In the genomic region with DNA sequence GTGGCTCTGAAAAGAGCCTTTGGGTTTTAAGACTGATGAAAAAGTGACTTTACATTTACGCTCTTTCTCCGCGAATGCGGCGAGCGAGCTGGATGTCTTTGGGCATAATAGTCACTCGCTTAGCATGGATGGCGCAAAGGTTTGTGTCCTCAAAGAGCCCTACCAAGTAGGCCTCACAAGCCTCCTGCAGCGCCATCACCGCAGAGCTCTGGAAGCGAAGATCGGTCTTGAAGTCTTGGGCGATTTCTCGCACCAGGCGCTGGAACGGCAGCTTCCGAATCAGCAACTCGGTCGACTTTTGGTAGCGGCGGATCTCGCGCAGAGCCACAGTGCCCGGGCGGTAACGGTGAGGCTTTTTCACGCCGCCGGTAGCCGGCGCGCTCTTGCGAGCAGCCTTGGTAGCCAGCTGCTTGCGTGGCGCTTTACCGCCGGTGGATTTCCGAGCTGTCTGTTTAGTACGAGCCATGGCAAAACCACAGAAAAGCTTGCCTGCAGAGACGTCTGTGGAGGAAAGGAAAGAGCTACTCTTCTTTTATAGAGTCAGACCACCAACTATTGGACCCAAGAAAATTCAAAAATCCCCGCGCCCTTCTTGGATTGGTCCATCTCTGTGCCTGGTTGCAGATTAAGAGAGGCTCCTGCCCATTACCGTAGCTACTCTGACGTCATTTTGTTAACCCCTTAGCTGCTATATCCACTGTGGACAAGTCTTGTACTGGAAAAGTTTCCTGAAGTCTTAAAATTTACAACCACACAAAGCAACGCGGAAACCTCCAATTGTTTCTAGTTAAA, we compare ENCODE assay signal across 1 cellular context.
A peak's percentile ranks its signal among the peaks of the same experiment; 100 is the strongest.
TF ChIP-seq lines count a peak whose summit lies in the region.

No MANE protein-coding gene starts in this region.

TF ChIP-seq in GM23338, 12 proteins besides CTCF, POLR2A, EP300 and RAD21 (continued from another document):
- no peak for TF ChIP-seq STAT1 (IDR thresholded peaks at IDR 0.05; ENCODE audit: unreplicated experiment)
- TF ChIP-seq NANOG (IDR thresholded peaks at IDR 0.05; ENCODE audit: borderline replicate concordance), result peak; percentile 29; the same call in 1 of the 2 replicates
- TF ChIP-seq ZNF114 (CRISPR knock-in tag; IDR thresholded peaks at IDR 0.05), result 0 out of 2 replicates have a peak, but pooled peaks have one; percentile 33
- peak; percentile 99 for TF ChIP-seq POLR2AphosphoS5 (IDR thresholded peaks at IDR 0.05; ENCODE audit: low read depth)
- TF ChIP-seq ZNF331 (CRISPR knock-in tag; IDR thresholded peaks at IDR 0.05; ENCODE audit: low read depth), result no peak; the same call in 1 of the 2 replicates
- TF ChIP-seq JUNB (IDR thresholded peaks at IDR 0.05; ENCODE audit: unreplicated experiment), result peak; percentile 7
- TF ChIP-seq, protein P1, sequence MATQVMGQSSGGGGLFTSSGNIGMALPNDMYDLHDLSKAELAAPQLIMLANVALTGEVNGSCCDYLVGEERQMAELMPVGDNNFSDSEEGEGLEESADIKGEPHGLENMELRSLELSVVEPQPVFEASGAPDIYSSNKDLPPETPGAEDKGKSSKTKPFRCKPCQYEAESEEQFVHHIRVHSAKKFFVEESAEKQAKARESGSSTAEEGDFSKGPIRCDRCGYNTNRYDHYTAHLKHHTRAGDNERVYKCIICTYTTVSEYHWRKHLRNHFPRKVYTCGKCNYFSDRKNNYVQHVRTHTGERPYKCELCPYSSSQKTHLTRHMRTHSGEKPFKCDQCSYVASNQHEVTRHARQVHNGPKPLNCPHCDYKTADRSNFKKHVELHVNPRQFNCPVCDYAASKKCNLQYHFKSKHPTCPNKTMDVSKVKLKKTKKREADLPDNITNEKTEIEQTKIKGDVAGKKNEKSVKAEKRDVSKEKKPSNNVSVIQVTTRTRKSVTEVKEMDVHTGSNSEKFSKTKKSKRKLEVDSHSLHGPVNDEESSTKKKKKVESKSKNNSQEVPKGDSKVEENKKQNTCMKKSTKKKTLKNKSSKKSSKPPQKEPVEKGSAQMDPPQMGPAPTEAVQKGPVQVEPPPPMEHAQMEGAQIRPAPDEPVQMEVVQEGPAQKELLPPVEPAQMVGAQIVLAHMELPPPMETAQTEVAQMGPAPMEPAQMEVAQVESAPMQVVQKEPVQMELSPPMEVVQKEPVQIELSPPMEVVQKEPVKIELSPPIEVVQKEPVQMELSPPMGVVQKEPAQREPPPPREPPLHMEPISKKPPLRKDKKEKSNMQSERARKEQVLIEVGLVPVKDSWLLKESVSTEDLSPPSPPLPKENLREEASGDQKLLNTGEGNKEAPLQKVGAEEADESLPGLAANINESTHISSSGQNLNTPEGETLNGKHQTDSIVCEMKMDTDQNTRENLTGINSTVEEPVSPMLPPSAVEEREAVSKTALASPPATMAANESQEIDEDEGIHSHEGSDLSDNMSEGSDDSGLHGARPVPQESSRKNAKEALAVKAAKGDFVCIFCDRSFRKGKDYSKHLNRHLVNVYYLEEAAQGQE (IDR thresholded peaks at IDR 0.05; ENCODE audit: unreplicated experiment), result no peak
- TF ChIP-seq, protein P2, sequence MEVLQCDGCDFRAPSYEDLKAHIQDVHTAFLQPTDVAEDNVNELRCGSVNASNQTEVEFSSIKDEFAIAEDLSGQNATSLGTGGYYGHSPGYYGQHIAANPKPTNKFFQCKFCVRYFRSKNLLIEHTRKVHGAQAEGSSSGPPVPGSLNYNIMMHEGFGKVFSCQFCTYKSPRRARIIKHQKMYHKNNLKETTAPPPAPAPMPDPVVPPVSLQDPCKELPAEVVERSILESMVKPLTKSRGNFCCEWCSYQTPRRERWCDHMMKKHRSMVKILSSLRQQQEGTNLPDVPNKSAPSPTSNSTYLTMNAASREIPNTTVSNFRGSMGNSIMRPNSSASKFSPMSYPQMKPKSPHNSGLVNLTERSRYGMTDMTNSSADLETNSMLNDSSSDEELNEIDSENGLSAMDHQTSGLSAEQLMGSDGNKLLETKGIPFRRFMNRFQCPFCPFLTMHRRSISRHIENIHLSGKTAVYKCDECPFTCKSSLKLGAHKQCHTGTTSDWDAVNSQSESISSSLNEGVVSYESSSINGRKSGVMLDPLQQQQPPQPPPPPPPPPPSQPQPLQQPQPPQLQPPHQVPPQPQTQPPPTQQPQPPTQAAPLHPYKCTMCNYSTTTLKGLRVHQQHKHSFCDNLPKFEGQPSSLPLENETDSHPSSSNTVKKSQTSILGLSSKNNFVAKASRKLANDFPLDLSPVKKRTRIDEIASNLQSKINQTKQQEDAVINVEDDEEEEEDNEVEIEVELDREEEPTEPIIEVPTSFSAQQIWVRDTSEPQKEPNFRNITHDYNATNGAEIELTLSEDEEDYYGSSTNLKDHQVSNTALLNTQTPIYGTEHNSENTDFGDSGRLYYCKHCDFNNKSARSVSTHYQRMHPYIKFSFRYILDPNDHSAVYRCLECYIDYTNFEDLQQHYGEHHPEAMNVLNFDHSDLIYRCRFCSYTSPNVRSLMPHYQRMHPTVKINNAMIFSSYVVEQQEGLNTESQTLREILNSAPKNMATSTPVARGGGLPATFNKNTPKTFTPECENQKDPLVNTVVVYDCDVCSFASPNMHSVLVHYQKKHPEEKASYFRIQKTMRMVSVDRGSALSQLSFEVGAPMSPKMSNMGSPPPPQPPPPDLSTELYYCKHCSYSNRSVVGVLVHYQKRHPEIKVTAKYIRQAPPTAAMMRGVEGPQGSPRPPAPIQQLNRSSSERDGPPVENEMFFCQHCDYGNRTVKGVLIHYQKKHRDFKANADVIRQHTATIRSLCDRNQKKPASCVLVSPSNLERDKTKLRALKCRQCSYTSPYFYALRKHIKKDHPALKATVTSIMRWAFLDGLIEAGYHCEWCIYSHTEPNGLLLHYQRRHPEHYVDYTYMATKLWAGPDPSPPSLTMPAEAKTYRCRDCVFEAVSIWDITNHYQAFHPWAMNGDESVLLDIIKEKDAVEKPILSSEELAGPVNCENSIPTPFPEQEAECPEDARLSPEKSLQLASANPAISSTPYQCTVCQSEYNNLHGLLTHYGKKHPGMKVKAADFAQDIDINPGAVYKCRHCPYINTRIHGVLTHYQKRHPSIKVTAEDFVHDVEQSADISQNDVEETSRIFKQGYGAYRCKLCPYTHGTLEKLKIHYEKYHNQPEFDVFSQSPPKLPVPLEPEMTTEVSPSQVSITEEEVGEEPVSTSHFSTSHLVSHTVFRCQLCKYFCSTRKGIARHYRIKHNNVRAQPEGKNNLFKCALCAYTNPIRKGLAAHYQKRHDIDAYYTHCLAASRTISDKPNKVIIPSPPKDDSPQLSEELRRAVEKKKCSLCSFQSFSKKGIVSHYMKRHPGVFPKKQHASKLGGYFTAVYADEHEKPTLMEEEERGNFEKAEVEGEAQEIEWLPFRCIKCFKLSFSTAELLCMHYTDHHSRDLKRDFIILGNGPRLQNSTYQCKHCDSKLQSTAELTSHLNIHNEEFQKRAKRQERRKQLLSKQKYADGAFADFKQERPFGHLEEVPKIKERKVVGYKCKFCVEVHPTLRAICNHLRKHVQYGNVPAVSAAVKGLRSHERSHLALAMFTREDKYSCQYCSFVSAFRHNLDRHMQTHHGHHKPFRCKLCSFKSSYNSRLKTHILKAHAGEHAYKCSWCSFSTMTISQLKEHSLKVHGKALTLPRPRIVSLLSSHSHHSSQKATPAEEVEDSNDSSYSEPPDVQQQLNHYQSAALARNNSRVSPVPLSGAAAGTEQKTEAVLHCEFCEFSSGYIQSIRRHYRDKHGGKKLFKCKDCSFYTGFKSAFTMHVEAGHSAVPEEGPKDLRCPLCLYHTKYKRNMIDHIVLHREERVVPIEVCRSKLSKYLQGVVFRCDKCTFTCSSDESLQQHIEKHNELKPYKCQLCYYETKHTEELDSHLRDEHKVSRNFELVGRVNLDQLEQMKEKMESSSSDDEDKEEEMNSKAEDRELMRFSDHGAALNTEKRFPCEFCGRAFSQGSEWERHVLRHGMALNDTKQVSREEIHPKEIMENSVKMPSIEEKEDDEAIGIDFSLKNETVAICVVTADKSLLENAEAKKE (CRISPR knock-in tag; IDR thresholded peaks at IDR 0.05), result no peak
- TF ChIP-seq EZH2 (IDR thresholded peaks at IDR 0.05; ENCODE audit: low read depth, unreplicated experiment), result no peak
- no peak for TF ChIP-seq EZH2phosphoT487 (IDR thresholded peaks at IDR 0.05; ENCODE audit: unreplicated experiment)
